ENCODE assay signal across 11 cellular contexts in genomic region chr3:125120370-125121122, GRCh38.
A peak's percentile ranks its signal among the peaks of the same experiment; 100 is the strongest.
DNase-seq lines count a peak whose midpoint lies in the region; ATAC-seq and TF ChIP-seq lines count a peak whose summit lies in the region.
"Had no signal": no experiment of that assay in that cellular context is flagged by ENCODE, and none has a peak within 500 bp of the region (broad histone marks: within the 10 kb centered on the region; RNA-seq: fewer than 3 reads in every experiment).

No MANE protein-coding gene starts in this region.

- ATAC-seq in HG03095 (IDR thresholded peaks at IDR 0.05; ENCODE audit: unreplicated experiment): peak; percentile 25
- ATAC-seq in GM18858 (IDR thresholded peaks at IDR 0.05; ENCODE audit: unreplicated experiment): no peak
- no peak for ATAC-seq in HG02852 (IDR thresholded peaks at IDR 0.05; ENCODE audit: unreplicated experiment)

- no peaks in the 10 kb centered on the region for H3K36me3 Mint-ChIP-seq in nephron (ENCODE audit: low read depth)

- H3K27ac Mint-ChIP-seq in nephron: peak overlapping the region; percentile 76 to 95 (median 82)

- no peaks in the 10 kb centered on the region for H3K9me3 Mint-ChIP-seq in nephron
- H3K9me3 Mint-ChIP-seq: T-helper 1 cell treated with Interleukin-12 subunit alpha and Interleukin-12 subunit beta and Interleukin-4 antibody, amounts not matched to agents 30 μg/mL and 1 μg/mL, for 36 hours had no signal

- peak overlapping the region; percentile 58 to 78 (median 78) for H3K4me3 Mint-ChIP-seq in nephron
- H3K4me3 Mint-ChIP-seq: T-helper 1 cell treated with Interleukin-12 subunit alpha and Interleukin-12 subunit beta and Interleukin-4 antibody, amounts not matched to agents 30 μg/mL and 1 μg/mL, for 36 hours had no signal

- peak overlapping the region in 58 of 59 donors; percentile 7 to 93 (median 79) for H3K27ac ChIP-seq in dorsolateral prefrontal cortex

- peaks cover 60% of the 10 kb centered on the region for H3K4me1 Mint-ChIP-seq in nephron

- H3K27me3 Mint-ChIP-seq in nephron (ENCODE audit: low read depth): peaks cover 7% of the 10 kb centered on the region

- no peaks in the 10 kb centered on the region for H3K9me3 ChIP-seq in BE2C

- DNase-seq in BE2C (peak; percentile 36), dorsolateral prefrontal cortex (peak in 9 of 10 donors; percentile 9 to 74 (median 56)), glomerular visceral epithelial cell (ENCODE audit: extremely low spot score) (no peak)
- no peak for DNase-seq in activated CD4-positive, alpha-beta T cell treated with anti-CD3 and anti-CD28 coated beads, Interleukin-2, amount 50 U/mL, for 48 hours
- DNase-seq: effector memory CD4-positive, alpha-beta T cell; EL had no signal

- H3K27me3 ChIP-seq in BE2C: no peaks in the 10 kb centered on the region
- no peaks in the 10 kb centered on the region for H3K27me3 ChIP-seq in dorsolateral prefrontal cortex

- H3K4me1 ChIP-seq in BE2C: peaks cover 13% of the 10 kb centered on the region

- no peak overlapping the region for H3K4me3 ChIP-seq in BE2C (ENCODE audit: low read depth, low read length)
- peak overlapping the region; percentile 24 to 78 (median 57) for H3K4me3 ChIP-seq in dorsolateral prefrontal cortex

- no peak for TF ChIP-seq CTCF in BE2C (IDR thresholded peaks at IDR 0.05; ENCODE audit: low read depth, low read length)
- TF ChIP-seq CTCF in dorsolateral prefrontal cortex (IDR thresholded peaks at IDR 0.05 in 54 of 56, conservative IDR thresholded peaks at IDR 0.05 in 2 of 56; ENCODE audit: low read depth in 1 of 56, partially characterized antibody in 56 of 56): no peak
- no peak for TF ChIP-seq CTCF in nephron (IDR thresholded peaks at IDR 0.05; ENCODE audit: unreplicated experiment in 3 of 3)

- intact Hi-C loops in dorsolateral prefrontal cortex (cut with DNase I): loop anchor here in 1 of 2 donors (5.0 kb wide), 1 partner anchor 68 kb away; no protein-coding TSS in a partner anchor

- no peaks in the 10 kb centered on the region for H3K36me3 ChIP-seq in BE2C

Comparison
In these comparisons a context has a peak if more than half of its experiments do, and no peak if none do; other contexts are left out.
1. DNase-seq: peak in BE2C (single experiment) and dorsolateral prefrontal cortex (9 of 10); none in activated CD4-positive, alpha-beta T cell treated with anti-CD3 and anti-CD28 coated beads, Interleukin-2, amount 50 U/mL, for 48 hours (0 of 2) and glomerular visceral epithelial cell (single experiment).